8 cellular contexts compared by ENCODE assay signal in the genomic region with DNA sequence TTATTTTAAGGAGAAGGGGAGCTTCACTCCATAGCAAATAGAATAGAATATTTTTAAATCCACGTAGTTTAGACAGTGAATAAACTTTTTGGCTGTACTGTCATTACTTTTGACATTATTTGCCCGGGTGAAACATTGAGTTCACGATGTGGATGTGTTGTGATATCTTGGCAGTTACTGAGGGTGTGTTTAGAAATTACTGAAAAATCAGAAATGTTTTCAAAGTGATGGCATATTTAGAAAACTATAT. TPM values are rescaled to one million over a fixed set of nuclear protein-coding genes. Genes with fewer than 3 reads are reported as not detected.
A peak's percentile ranks its signal among the peaks of the same experiment; 100 is the strongest.
DNase-seq lines count a peak whose midpoint lies in the region; ATAC-seq and TF ChIP-seq lines count a peak whose summit lies in the region.

No MANE protein-coding gene starts in this region.

- H3K9me3 Mint-ChIP-seq in natural killer cell treated with Interleukin-12 subunit alpha and Interleukin-12 subunit beta and Interleukin-15 and Interleukin-18, amount 100 ng/mL, for 72 hours, result no peaks in the 10 kb centered on the region

- H3K4me3 ChIP-seq in AG09309 (ENCODE audit: control insufficient read depth, low read depth, low read length), result peak overlapping the region; percentile 86
- H3K4me3 ChIP-seq in LNCaP clone FGC (ENCODE audit: low read depth, low read length), result peak overlapping the region; percentile 99
- H3K4me3 ChIP-seq in coronary artery, result peak overlapping the region; percentile 96

- DNase-seq in AG09309 (ENCODE audit: low read depth), result no peak
- no peak for DNase-seq in LNCaP clone FGC (ENCODE audit: low read depth)
- no peak for DNase-seq in coronary artery (ENCODE audit: low spot score)
- no peak for DNase-seq in natural killer cell treated with Interleukin-12 subunit alpha and Interleukin-12 subunit beta and Interleukin-15 and Interleukin-18, amount 100 ng/mL, for 72 hours (ENCODE audit: low spot score)
- DNase-seq in amniotic stem cell (lab: John Stamatoyannopoulos, UW), result no peak
- no peak for DNase-seq in HuH-7 (ENCODE audit: low spot score)
- DNase-seq in NCI-H2081 (lab: John Stamatoyannopoulos, UW), result no peak

- H3K4me1 Mint-ChIP-seq in natural killer cell treated with Interleukin-12 subunit alpha and Interleukin-12 subunit beta and Interleukin-15 and Interleukin-18, amount 100 ng/mL, for 72 hours (ENCODE audit: low read depth in 2 of 2), result peaks cover 15 to 34% of the 10 kb centered on the region in 2 donors

- TF ChIP-seq CTCF in AG09309 (IDR thresholded peaks at IDR 0.05; ENCODE audit: control insufficient read depth, insufficient read depth, low read depth, low read length, missing control alignments), result no peak
- TF ChIP-seq CTCF in LNCaP clone FGC (IDR thresholded peaks at IDR 0.05; ENCODE audit: control insufficient read depth, extremely low read depth, insufficient read depth), result no peak
- TF ChIP-seq CTCF in coronary artery (IDR thresholded peaks at IDR 0.05), result no peak

- H3K4me3 Mint-ChIP-seq in natural killer cell treated with Interleukin-12 subunit alpha and Interleukin-12 subunit beta and Interleukin-15 and Interleukin-18, amount 100 ng/mL, for 72 hours, result peak overlapping the region; percentile 97

- no peak for ATAC-seq in natural killer cell treated with Interleukin-12 subunit alpha and Interleukin-12 subunit beta and Interleukin-15 and Interleukin-18, amount 100 ng/mL, for 72 hours
- no peak for ATAC-seq in HG03025 (IDR thresholded peaks at IDR 0.05; ENCODE audit: low FRiP score, unreplicated experiment)

- peaks cover 3 to 6% of the 10 kb centered on the region in 2 donors for H3K27me3 Mint-ChIP-seq in natural killer cell treated with Interleukin-12 subunit alpha and Interleukin-12 subunit beta and Interleukin-15 and Interleukin-18, amount 100 ng/mL, for 72 hours

- H3K36me3 Mint-ChIP-seq in natural killer cell treated with Interleukin-12 subunit alpha and Interleukin-12 subunit beta and Interleukin-15 and Interleukin-18, amount 100 ng/mL, for 72 hours, result peaks cover 9% of the 10 kb centered on the region

- peak overlapping the region; percentile 82 to 91 for H3K27ac Mint-ChIP-seq in natural killer cell treated with Interleukin-12 subunit alpha and Interleukin-12 subunit beta and Interleukin-15 and Interleukin-18, amount 100 ng/mL, for 72 hours

- peak overlapping the region; percentile 63 to 96 for H3K27ac ChIP-seq in coronary artery

RNA-seq across cellular contexts. Expression of a gene that starts 0.8 kb away (rescaled TPM):
- total RNA-seq in natural killer cell treated with Interleukin-12 subunit alpha and Interleukin-12 subunit beta and Interleukin-15 and Interleukin-18, amount 100 ng/mL, for 72 hours, result 10 to 100 TPM; 51.5 to 95.9 TPM
